Comparison of ENCODE assay signal across 1 cellular context in the genomic region with DNA sequence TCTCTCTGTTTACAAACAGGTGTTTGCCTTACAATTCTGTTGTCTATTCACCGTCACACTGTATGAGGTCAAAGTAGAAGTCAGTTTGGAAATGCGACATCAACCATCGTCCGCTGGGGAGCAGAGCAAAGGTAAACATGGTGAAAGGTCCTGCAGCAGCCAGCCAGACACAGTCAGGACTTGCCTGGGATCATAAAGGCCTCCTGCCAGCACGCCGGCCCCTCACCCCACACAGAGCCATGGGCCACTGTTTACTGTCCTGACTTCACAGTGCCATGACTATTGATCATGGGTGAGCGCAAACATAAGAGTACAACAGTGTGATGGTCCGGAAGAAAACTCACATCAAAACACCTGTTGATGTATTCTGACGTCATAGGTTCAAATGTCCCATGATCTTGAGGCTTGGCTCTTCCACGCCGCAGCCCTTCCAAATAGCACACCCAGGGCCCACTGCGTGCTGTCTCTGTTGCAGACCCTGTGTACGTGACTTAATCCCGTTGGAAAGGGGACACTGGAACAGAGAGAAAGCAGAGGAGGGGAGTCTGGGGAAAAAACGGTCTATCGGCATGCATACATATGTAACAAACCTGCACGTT.
TF ChIP-seq lines count a peak whose summit lies in the region.

No MANE protein-coding gene starts in this region.

TF ChIP-seq in HepG2, 621 proteins besides CTCF, POLR2A, EP300 and RAD21 (continued from another document):
- TF ChIP-seq ZMYM3 (CRISPR knock-in tag; IDR thresholded peaks at IDR 0.05) (peak; percentile 99), ZNF496 (CRISPR knock-in tag; IDR thresholded peaks at IDR 0.05; ENCODE audit: insufficient replicate concordance) (no peak), NONO (IDR thresholded peaks at IDR 0.05) (no peak), NONO (CRISPR knock-in tag; conservative IDR thresholded peaks at IDR 0.05) (peak; percentile 97), ZNF660 (CRISPR knock-in tag; IDR thresholded peaks at IDR 0.05; ENCODE audit: borderline replicate concordance, low read depth) (no peak), CENPT (CRISPR knock-in tag; IDR thresholded peaks at IDR 0.05; ENCODE audit: low read depth) (no peak), SNRNP70 (IDR thresholded peaks at IDR 0.05; ENCODE audit: low read depth, low read length) (no peak), ZNF251 (CRISPR knock-in tag; IDR thresholded peaks at IDR 0.05) (no peak), NAIF1 (CRISPR knock-in tag; IDR thresholded peaks at IDR 0.05; ENCODE audit: borderline replicate concordance) (peak; percentile 78; the same call in 1 of the 2 replicates), ZNF747 (CRISPR knock-in tag; IDR thresholded peaks at IDR 0.05; ENCODE audit: borderline replicate concordance) (peak; percentile 79), KLF9 (CRISPR knock-in tag; IDR thresholded peaks at IDR 0.05; ENCODE audit: low read depth) (0 out of 2 replicates have a peak, but pooled peaks have one; percentile 78), RFX3 (CRISPR knock-in tag; IDR thresholded peaks at IDR 0.05) (no peak), RELA (CRISPR knock-in tag; IDR thresholded peaks at IDR 0.05) (0 out of 2 replicates have a peak, but pooled peaks have one; percentile 68), CBX1 (IDR thresholded peaks at IDR 0.05; ENCODE audit: low read depth) (peak; percentile 57), GATAD2A (CRISPR knock-in tag; IDR thresholded peaks at IDR 0.05) (peak; percentile 100; the same call in 1 of the 2 replicates), ZNF138 (CRISPR knock-in tag; IDR thresholded peaks at IDR 0.05; ENCODE audit: low read depth) (no peak), EED (CRISPR knock-in tag; IDR thresholded peaks at IDR 0.05) (no peak; the same call in 1 of the 2 replicates), SAFB2 (CRISPR knock-in tag; IDR thresholded peaks at IDR 0.05; ENCODE audit: borderline replicate concordance, low read depth) (peak; percentile 95; the same call in 1 of the 2 replicates), HDAC1 (CRISPR knock-in tag; IDR thresholded peaks at IDR 0.05) (peak; percentile 99), TARDBP (CRISPR knock-in tag; IDR thresholded peaks at IDR 0.05) (peak; percentile 100), KDM3A (CRISPR knock-in tag; IDR thresholded peaks at IDR 0.05; ENCODE audit: low read depth) (peak; percentile 97), SP5 (CRISPR knock-in tag; IDR thresholded peaks at IDR 0.05; ENCODE audit: borderline replicate concordance, low read depth) (peak; percentile 80), ZNF121 (CRISPR knock-in tag; IDR thresholded peaks at IDR 0.05) (peak; percentile 95), HNF4G (IDR thresholded peaks at IDR 0.05; ENCODE audit: borderline replicate concordance, low read depth, low read length) (peak; percentile 86), HNF4G (CRISPR knock-in tag; IDR thresholded peaks at IDR 0.05; ENCODE audit: borderline replicate concordance, low read depth) (peak; percentile 93; the same call in 1 of the 2 replicates), NCOA5 (CRISPR knock-in tag; IDR thresholded peaks at IDR 0.05) (no peak), ZBTB21 (CRISPR knock-in tag; IDR thresholded peaks at IDR 0.05) (peak; percentile 99), KLF16 (CRISPR knock-in tag; IDR thresholded peaks at IDR 0.05) (peak in 1 of 2 experiments; percentile 94; a peak in 2 of 4 replicates), ZNF44 (CRISPR knock-in tag; IDR thresholded peaks at IDR 0.05) (peak; percentile 83; the same call in 1 of the 2 replicates), ZNF260 (CRISPR knock-in tag; IDR thresholded peaks at IDR 0.05; ENCODE audit: borderline replicate concordance, low read depth) (no peak), ZSCAN12 (CRISPR knock-in tag; IDR thresholded peaks at IDR 0.05) (no peak), ZFP36 (IDR thresholded peaks at IDR 0.05; ENCODE audit: borderline replicate concordance, low read depth, low read length, partially characterized antibody) (no peak)
- TF ChIP-seq, protein P1, sequence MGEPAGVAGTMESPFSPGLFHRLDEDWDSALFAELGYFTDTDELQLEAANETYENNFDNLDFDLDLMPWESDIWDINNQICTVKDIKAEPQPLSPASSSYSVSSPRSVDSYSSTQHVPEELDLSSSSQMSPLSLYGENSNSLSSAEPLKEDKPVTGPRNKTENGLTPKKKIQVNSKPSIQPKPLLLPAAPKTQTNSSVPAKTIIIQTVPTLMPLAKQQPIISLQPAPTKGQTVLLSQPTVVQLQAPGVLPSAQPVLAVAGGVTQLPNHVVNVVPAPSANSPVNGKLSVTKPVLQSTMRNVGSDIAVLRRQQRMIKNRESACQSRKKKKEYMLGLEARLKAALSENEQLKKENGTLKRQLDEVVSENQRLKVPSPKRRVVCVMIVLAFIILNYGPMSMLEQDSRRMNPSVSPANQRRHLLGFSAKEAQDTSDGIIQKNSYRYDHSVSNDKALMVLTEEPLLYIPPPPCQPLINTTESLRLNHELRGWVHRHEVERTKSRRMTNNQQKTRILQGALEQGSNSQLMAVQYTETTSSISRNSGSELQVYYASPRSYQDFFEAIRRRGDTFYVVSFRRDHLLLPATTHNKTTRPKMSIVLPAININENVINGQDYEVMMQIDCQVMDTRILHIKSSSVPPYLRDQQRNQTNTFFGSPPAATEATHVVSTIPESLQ (CRISPR knock-in tag; conservative IDR thresholded peaks at IDR 0.05): 0 out of 2 replicates have a peak, but pooled peaks have one; percentile 36
- TF ChIP-seq, protein P2, sequence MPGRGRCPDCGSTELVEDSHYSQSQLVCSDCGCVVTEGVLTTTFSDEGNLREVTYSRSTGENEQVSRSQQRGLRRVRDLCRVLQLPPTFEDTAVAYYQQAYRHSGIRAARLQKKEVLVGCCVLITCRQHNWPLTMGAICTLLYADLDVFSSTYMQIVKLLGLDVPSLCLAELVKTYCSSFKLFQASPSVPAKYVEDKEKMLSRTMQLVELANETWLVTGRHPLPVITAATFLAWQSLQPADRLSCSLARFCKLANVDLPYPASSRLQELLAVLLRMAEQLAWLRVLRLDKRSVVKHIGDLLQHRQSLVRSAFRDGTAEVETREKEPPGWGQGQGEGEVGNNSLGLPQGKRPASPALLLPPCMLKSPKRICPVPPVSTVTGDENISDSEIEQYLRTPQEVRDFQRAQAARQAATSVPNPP (CRISPR knock-in tag; IDR thresholded peaks at IDR 0.05): peak; percentile 94
- TF ChIP-seq, protein P3, sequence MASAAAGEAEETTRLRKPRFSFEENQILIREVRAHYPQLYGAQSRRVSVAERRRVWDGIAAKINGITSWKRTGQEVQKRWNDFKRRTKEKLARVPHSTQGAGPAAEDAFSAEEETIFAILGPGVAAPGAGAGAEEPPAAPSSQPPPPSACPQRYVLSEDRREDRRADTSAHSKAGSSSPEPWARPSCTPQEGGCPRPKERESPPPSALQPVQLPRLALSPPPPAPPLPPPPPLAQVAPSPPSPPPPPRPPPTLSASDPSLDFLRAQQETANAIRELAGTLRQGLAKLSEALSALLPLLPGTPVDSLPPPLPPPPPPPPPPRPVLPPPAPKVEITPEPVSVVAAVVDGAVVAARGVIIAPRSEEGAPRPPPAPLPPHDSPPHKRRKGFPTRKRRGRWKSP (CRISPR knock-in tag; IDR thresholded peaks at IDR 0.05): peak; percentile 95
- TF ChIP-seq, protein P4, sequence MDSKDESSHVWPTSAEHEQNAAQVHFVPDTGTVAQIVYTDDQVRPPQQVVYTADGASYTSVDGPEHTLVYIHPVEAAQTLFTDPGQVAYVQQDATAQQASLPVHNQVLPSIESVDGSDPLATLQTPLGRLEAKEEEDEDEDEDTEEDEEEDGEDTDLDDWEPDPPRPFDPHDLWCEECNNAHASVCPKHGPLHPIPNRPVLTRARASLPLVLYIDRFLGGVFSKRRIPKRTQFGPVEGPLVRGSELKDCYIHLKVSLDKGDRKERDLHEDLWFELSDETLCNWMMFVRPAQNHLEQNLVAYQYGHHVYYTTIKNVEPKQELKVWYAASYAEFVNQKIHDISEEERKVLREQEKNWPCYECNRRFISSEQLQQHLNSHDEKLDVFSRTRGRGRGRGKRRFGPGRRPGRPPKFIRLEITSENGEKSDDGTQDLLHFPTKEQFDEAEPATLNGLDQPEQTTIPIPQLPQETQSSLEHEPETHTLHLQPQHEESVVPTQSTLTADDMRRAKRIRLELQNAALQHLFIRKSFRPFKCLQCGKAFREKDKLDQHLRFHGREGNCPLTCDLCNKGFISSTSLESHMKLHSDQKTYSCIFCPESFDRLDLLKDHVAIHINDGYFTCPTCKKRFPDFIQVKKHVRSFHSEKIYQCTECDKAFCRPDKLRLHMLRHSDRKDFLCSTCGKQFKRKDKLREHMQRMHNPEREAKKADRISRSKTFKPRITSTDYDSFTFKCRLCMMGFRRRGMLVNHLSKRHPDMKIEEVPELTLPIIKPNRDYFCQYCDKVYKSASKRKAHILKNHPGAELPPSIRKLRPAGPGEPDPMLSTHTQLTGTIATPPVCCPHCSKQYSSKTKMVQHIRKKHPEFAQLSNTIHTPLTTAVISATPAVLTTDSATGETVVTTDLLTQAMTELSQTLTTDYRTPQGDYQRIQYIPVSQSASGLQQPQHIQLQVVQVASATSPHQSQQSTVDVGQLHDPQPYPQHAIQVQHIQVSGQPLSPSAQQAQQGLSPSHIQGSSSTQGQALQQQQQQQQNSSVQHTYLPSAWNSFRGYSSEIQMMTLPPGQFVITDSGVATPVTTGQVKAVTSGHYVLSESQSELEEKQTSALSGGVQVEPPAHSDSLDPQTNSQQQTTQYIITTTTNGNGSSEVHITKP (CRISPR knock-in tag; IDR thresholded peaks at IDR 0.05; ENCODE audit: low read depth): peak; percentile 84; the same call in 1 of the 2 replicates
- TF ChIP-seq, protein P5, sequence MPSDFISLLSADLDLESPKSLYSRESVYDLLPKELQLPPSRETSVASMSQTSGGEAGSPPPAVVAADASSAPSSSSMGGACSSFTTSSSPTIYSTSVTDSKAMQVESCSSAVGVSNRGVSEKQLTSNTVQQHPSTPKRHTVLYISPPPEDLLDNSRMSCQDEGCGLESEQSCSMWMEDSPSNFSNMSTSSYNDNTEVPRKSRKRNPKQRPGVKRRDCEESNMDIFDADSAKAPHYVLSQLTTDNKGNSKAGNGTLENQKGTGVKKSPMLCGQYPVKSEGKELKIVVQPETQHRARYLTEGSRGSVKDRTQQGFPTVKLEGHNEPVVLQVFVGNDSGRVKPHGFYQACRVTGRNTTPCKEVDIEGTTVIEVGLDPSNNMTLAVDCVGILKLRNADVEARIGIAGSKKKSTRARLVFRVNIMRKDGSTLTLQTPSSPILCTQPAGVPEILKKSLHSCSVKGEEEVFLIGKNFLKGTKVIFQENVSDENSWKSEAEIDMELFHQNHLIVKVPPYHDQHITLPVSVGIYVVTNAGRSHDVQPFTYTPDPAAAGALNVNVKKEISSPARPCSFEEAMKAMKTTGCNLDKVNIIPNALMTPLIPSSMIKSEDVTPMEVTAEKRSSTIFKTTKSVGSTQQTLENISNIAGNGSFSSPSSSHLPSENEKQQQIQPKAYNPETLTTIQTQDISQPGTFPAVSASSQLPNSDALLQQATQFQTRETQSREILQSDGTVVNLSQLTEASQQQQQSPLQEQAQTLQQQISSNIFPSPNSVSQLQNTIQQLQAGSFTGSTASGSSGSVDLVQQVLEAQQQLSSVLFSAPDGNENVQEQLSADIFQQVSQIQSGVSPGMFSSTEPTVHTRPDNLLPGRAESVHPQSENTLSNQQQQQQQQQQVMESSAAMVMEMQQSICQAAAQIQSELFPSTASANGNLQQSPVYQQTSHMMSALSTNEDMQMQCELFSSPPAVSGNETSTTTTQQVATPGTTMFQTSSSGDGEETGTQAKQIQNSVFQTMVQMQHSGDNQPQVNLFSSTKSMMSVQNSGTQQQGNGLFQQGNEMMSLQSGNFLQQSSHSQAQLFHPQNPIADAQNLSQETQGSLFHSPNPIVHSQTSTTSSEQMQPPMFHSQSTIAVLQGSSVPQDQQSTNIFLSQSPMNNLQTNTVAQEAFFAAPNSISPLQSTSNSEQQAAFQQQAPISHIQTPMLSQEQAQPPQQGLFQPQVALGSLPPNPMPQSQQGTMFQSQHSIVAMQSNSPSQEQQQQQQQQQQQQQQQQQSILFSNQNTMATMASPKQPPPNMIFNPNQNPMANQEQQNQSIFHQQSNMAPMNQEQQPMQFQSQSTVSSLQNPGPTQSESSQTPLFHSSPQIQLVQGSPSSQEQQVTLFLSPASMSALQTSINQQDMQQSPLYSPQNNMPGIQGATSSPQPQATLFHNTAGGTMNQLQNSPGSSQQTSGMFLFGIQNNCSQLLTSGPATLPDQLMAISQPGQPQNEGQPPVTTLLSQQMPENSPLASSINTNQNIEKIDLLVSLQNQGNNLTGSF (CRISPR knock-in tag; IDR thresholded peaks at IDR 0.05): peak; percentile 59; the same call in 1 of the 2 replicates
- TF ChIP-seq, protein P6, sequence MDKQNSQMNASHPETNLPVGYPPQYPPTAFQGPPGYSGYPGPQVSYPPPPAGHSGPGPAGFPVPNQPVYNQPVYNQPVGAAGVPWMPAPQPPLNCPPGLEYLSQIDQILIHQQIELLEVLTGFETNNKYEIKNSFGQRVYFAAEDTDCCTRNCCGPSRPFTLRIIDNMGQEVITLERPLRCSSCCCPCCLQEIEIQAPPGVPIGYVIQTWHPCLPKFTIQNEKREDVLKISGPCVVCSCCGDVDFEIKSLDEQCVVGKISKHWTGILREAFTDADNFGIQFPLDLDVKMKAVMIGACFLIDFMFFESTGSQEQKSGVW (CRISPR knock-in tag; IDR thresholded peaks at IDR 0.05; ENCODE audit: borderline replicate concordance): no peak; the same call in 1 of the 2 replicates
